In the genomic region with DNA sequence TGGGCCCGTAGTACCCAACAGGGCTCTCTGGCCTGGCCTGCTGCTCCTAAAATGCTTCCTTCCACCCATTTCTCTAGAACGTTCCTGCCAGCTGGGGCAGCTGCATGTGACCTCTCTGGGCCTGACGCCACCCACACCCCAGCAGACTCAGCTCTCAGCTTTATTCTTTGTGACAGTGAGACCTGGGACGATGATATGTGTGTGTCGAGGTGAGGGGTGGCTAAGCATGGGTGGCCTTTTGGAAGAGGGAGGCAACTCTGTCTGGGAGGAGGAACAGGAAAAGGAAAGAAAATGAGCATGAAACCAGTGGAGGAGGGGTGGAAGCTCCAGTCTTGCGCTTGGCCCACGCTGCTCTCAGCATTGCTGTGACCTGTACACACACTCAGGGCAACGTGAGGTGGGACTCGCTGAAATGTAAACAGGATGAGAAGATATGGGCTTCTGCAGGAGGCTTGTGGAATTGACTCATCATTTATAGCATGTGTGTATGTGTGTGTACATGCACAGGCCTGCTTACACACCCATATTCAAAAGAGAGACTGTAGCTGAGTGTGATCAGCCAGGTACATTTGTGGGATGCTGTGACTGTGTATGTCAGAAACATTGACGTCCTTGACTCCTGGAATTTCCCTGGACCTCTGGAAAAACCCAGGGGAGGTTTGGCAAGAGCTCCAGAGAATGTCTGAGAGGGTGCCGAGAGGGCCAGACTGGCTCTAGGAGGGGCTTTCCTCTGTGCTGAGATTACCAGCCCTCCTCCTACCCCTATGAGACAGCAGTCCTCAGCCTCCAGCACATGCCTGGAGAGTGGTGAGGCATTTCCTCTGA, we compare ENCODE assay signal across 10 cellular contexts.
DNase-seq lines count a peak whose midpoint lies in the region; ATAC-seq and TF ChIP-seq lines count a peak whose summit lies in the region.
"Had no signal": no experiment of that assay in that cellular context is flagged by ENCODE, and none has a peak within 500 bp of the region (broad histone marks: within the 10 kb centered on the region; RNA-seq: fewer than 3 reads in every experiment).

No MANE protein-coding gene starts in this region.

- H3K27me3 Mint-ChIP-seq in central memory CD8-positive, alpha-beta T cell: no peaks in the 10 kb centered on the region
- H3K27me3 Mint-ChIP-seq in neural crest cell (ENCODE audit: low read depth) (no peaks in the 10 kb centered on the region), type B pancreatic cell (no peaks in the 10 kb centered on the region), immature natural killer cell (ENCODE audit: low read depth in 3 of 3) (peaks cover 0 to 2% (median 0%) of the 10 kb centered on the region in 3 donors)
- H3K27me3 Mint-ChIP-seq: activated T-helper 17 cell treated with anti-CD3 and anti-CD28 coated beads, Interleukin-2, amount 50 U/mL, for 72 hours had no signal

- peaks cover 5% of the 10 kb centered on the region for H3K4me1 Mint-ChIP-seq in central memory CD8-positive, alpha-beta T cell
- H3K4me1 Mint-ChIP-seq in neural crest cell (peaks cover 6% of the 10 kb centered on the region), type B pancreatic cell (ENCODE audit: unreplicated experiment) (peaks cover 16% of the 10 kb centered on the region), immature natural killer cell (no peaks in the 10 kb centered on the region)
- H3K4me1 Mint-ChIP-seq: activated T-helper 17 cell treated with anti-CD3 and anti-CD28 coated beads, Interleukin-2, amount 50 U/mL, for 72 hours had no signal

- TF ChIP-seq CTCF in neural crest cell (conservative IDR thresholded peaks at IDR 0.05) (no peak), type B pancreatic cell (conservative IDR thresholded peaks at IDR 0.05) (no peak)

- no peaks in the 10 kb centered on the region for H3K36me3 Mint-ChIP-seq in central memory CD8-positive, alpha-beta T cell (ENCODE audit: insufficient read depth)
- H3K36me3 Mint-ChIP-seq in neural crest cell (ENCODE audit: low read depth): no peaks in the 10 kb centered on the region
- no peaks in the 10 kb centered on the region for H3K36me3 Mint-ChIP-seq in type B pancreatic cell
- H3K36me3 Mint-ChIP-seq in immature natural killer cell: no peaks in the 10 kb centered on the region

- H3K9me3 Mint-ChIP-seq in central memory CD8-positive, alpha-beta T cell: no peaks in the 10 kb centered on the region
- H3K9me3 Mint-ChIP-seq in neural crest cell: no peaks in the 10 kb centered on the region
- H3K9me3 Mint-ChIP-seq in type B pancreatic cell: peaks cover 8% of the 10 kb centered on the region
- no peaks in the 10 kb centered on the region for H3K9me3 Mint-ChIP-seq in immature natural killer cell
- H3K9me3 Mint-ChIP-seq: activated T-helper 17 cell treated with anti-CD3 and anti-CD28 coated beads, Interleukin-2, amount 50 U/mL, for 72 hours had no signal

- no peak overlapping the region for H3K4me3 Mint-ChIP-seq in central memory CD8-positive, alpha-beta T cell
- H3K4me3 Mint-ChIP-seq in neural crest cell: no peak overlapping the region
- no peak overlapping the region for H3K4me3 Mint-ChIP-seq in type B pancreatic cell
- H3K4me3 Mint-ChIP-seq in immature natural killer cell: no peak overlapping the region
- H3K4me3 Mint-ChIP-seq: activated T-helper 17 cell treated with anti-CD3 and anti-CD28 coated beads, Interleukin-2, amount 50 U/mL, for 72 hours had no signal

- ATAC-seq in HG02759 (IDR thresholded peaks at IDR 0.05; ENCODE audit: unreplicated experiment) (peak; percentile 67), HG03108 (IDR thresholded peaks at IDR 0.05; ENCODE audit: unreplicated experiment) (no peak)
- no peak for ATAC-seq in central memory CD8-positive, alpha-beta T cell (replicated peaks; ENCODE audit: extremely low read depth, poor library complexity, severe bottlenecking)
- ATAC-seq: activated T-helper 17 cell treated with anti-CD3 and anti-CD28 coated beads, Interleukin-2, amount 50 U/mL, for 72 hours; Right ventricle myocardium inferior had no signal

- DNase-seq in ELR (ENCODE audit: low read depth) (peak; percentile 82), neural crest cell (ENCODE audit: low read depth, low spot score) (no peak), type B pancreatic cell (ENCODE audit: extremely low spot score, unreplicated experiment) (no peak), RPMI8226 (no peak), immature natural killer cell (no peak)
- no peak for DNase-seq in central memory CD8-positive, alpha-beta T cell (ENCODE audit: low spot score in 2 of 2)

- H3K27ac Mint-ChIP-seq in central memory CD8-positive, alpha-beta T cell (ENCODE audit: low read depth): peak overlapping the region; percentile 26
- H3K27ac Mint-ChIP-seq in neural crest cell (ENCODE audit: unreplicated experiment) (peak overlapping the region; percentile 73), type B pancreatic cell (no peak overlapping the region), immature natural killer cell (peak overlapping the region in 1 of 6 donors; percentile 16)
- H3K27ac Mint-ChIP-seq: activated T-helper 17 cell treated with anti-CD3 and anti-CD28 coated beads, Interleukin-2, amount 50 U/mL, for 72 hours had no signal
